2 cellular contexts compared by ENCODE assay signal in the genomic region with DNA sequence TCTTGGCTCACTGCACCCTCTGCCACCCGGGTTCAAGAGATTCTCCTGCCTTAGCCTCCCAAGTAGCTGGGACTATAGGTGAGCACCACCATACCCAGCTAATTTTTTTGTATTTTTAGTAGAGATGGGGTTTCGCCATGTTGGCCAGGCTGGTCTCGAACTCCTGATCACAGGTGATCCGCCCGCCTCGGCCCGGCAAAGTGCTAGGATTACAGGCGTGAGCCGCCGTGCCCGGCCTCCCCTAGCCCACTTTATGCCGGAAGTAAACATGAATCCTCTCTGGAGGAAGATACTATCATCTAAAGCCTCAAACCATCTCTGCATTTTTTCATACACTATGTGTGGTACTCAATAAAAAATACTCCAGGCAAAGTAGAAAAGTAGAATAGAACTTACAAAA. TPM values are rescaled to one million over a fixed set of nuclear protein-coding genes. Genes with fewer than 3 reads are reported as not detected.
A peak's percentile ranks its signal among the peaks of the same experiment; 100 is the strongest.
DNase-seq lines count a peak whose midpoint lies in the region; TF ChIP-seq lines count a peak whose summit lies in the region.
"Not testable (repeated sequence)": the region's sequence is repeated elsewhere in the genome, so short reads cannot be mapped to it uniquely, and the experiment has no call there.

No MANE protein-coding gene starts in this region.

- H3K9me3 ChIP-seq in Karpas-422 (ENCODE audit: low read length) = not testable (repeated sequence)

- TF ChIP-seq CTCF in osteocyte (IDR thresholded peaks at IDR 0.05) = not testable (repeated sequence)

- H3K4me3 Mint-ChIP-seq in osteocyte (ENCODE audit: unreplicated experiment) = not testable (repeated sequence)

- not testable (repeated sequence) for H3K27me3 Mint-ChIP-seq in osteocyte (ENCODE audit: unreplicated experiment)

- H3K27ac Mint-ChIP-seq in osteocyte (ENCODE audit: unreplicated experiment) = not testable (repeated sequence)

- H3K4me2 ChIP-seq in Karpas-422 (ENCODE audit: low read depth, low read length, poor library complexity, severe bottlenecking) = not testable (repeated sequence)

- H3K4me3 ChIP-seq in Karpas-422 (ENCODE audit: low read length) = not testable (repeated sequence)

- H3K27me3 ChIP-seq in Karpas-422 (ENCODE audit: low read length) = not testable (repeated sequence)

- not testable (repeated sequence) for H3K9ac ChIP-seq in Karpas-422 (ENCODE audit: low read length)

- H4K20me1 ChIP-seq in Karpas-422 (ENCODE audit: insufficient read depth, low read depth, low read length) = not testable (repeated sequence)

- H3K36me3 Mint-ChIP-seq in osteocyte (ENCODE audit: unreplicated experiment) = not testable (repeated sequence)

- DNase-seq in Karpas-422 (peak; percentile 19), osteocyte (ENCODE audit: extremely low spot score, unreplicated experiment) (peak; percentile 63)

- H3K36me3 ChIP-seq in Karpas-422 (ENCODE audit: insufficient read depth, low read length) = not testable (repeated sequence)

- not testable (repeated sequence) for H2AFZ ChIP-seq in Karpas-422 (ENCODE audit: low read length)

- not testable (repeated sequence) for H3K27ac ChIP-seq in Karpas-422 (ENCODE audit: low read length)

- H3K9me2 ChIP-seq in Karpas-422 (replicated peaks; ENCODE audit: insufficient read depth, low read length) = not testable (repeated sequence)

- H3K4me1 ChIP-seq in Karpas-422 (ENCODE audit: low read length) = not testable (repeated sequence)

- H3K79me2 ChIP-seq in Karpas-422 (ENCODE audit: low read length) = not testable (repeated sequence)

- peaks cover 11% of the 10 kb centered on the region for H3K9me3 Mint-ChIP-seq in osteocyte (ENCODE audit: unreplicated experiment)

- peaks cover 15% of the 10 kb centered on the region for H3K4me1 Mint-ChIP-seq in osteocyte (ENCODE audit: unreplicated experiment)

RNA-seq across cellular contexts. Expression of a gene that starts 12.6 kb away (rescaled TPM):
- 93.9 and 107 TPM in 2 replicates for total RNA-seq in Karpas-422 (2014; rRNA removed; shearing (Covaris generic); ENCODE audit: low replicate concordance)
- total RNA-seq in osteocyte = 139 and 142 TPM in 2 replicates
